ENCODE assay signal across 8 cellular contexts in genomic region chr16:88649195-88649923, GRCh38. TPM values are rescaled to one million over a fixed set of nuclear protein-coding genes. Genes with fewer than 3 reads are reported as not detected.
DNase-seq lines count a peak whose midpoint lies in the region; ATAC-seq and TF ChIP-seq lines count a peak whose summit lies in the region.

No MANE protein-coding gene starts in this region.

- H3K9me3 Mint-ChIP-seq in activated CD8-positive, alpha-beta T cell treated with anti-CD3 and anti-CD28 coated beads for 36 hours, result no peaks in the 10 kb centered on the region

- no peak overlapping the region for H3K4ac ChIP-seq in mesenchymal stem cell (ENCODE audit: low read depth in 1 of 2, low read length in 2 of 2)

- peak overlapping the region; percentile 85 for H3K27ac Mint-ChIP-seq in activated CD8-positive, alpha-beta T cell treated with anti-CD3 and anti-CD28 coated beads for 36 hours

- H3K27me3 Mint-ChIP-seq in activated CD8-positive, alpha-beta T cell treated with anti-CD3 and anti-CD28 coated beads for 36 hours, result no peaks in the 10 kb centered on the region

- H3K23ac ChIP-seq in mesenchymal stem cell (ENCODE audit: low read length in 2 of 2), result no peak overlapping the region

- H2AK5ac ChIP-seq in mesenchymal stem cell (ENCODE audit: low read length, severe bottlenecking), result no peak overlapping the region

- DNase-seq in AG09309 (ENCODE audit: low read depth) (no peak), H7 (no peak), mesenchymal stem cell (peak; percentile 17), GDM1 (lab: John Stamatoyannopoulos, UW) (no peak)
- no peak for DNase-seq in activated CD8-positive, alpha-beta T cell treated with anti-CD3 and anti-CD28 coated beads for 36 hours

- H2BK120ac ChIP-seq in mesenchymal stem cell (ENCODE audit: low read depth, low read length), result no peak overlapping the region

- H3K4me3 ChIP-seq in AG09309 (ENCODE audit: control insufficient read depth, low read depth, low read length), result peak overlapping the region; percentile 81; the same call in 1 of the 2 replicates
- H3K4me3 ChIP-seq in H7 (ENCODE audit: insufficient read depth, low read depth, low read length), result peak overlapping the region; percentile 90; the same call in 1 of the 2 replicates
- peak overlapping the region; percentile 82 to 89 for H3K4me3 ChIP-seq in mesenchymal stem cell (ENCODE audit: insufficient read depth in 1 of 2, low read depth in 1 of 2, low read length in 2 of 2)

- H3K79me1 ChIP-seq in mesenchymal stem cell (replicated peaks; ENCODE audit: low read length, poor library complexity, severe bottlenecking), result peaks cover 24% of the 10 kb centered on the region

- H3K27me3 ChIP-seq in H7 (ENCODE audit: control insufficient read depth, insufficient read depth, low read length) (no peaks in the 10 kb centered on the region), mesenchymal stem cell (ENCODE audit: control insufficient read depth in 1 of 2, insufficient read depth in 1 of 2, low read length in 2 of 2) (no peaks in the 10 kb centered on the region)

- no peak overlapping the region for H2AFZ ChIP-seq in mesenchymal stem cell (ENCODE audit: low read depth, low read length)

- H3K4me2 ChIP-seq in mesenchymal stem cell (ENCODE audit: low read length, poor library complexity, severe bottlenecking), result peak overlapping the region; percentile 60

- WGBS in mesenchymal stem cell, result 83% methylated on average over 19 of the region's 20 CpGs

- peak overlapping the region; percentile 30 for H3K27ac ChIP-seq in mesenchymal stem cell (ENCODE audit: low read length, poor library complexity, severe bottlenecking)

- peak overlapping the region; percentile 86 for H3K9ac ChIP-seq in mesenchymal stem cell (ENCODE audit: low read length)

- peak overlapping the region; percentile 87 for H3K4me3 Mint-ChIP-seq in activated CD8-positive, alpha-beta T cell treated with anti-CD3 and anti-CD28 coated beads for 36 hours

- ATAC-seq in activated CD8-positive, alpha-beta T cell treated with anti-CD3 and anti-CD28 coated beads for 36 hours, result no peak
- ATAC-seq in HG03039 (IDR thresholded peaks at IDR 0.05; ENCODE audit: unreplicated experiment), result no peak
- no peak for ATAC-seq in GM18858 (IDR thresholded peaks at IDR 0.05; ENCODE audit: unreplicated experiment)
- no peak for ATAC-seq in GM21360 (IDR thresholded peaks at IDR 0.05; ENCODE audit: unreplicated experiment)

- H2BK5ac ChIP-seq in mesenchymal stem cell (ENCODE audit: low read depth, low read length, poor library complexity, severe bottlenecking), result no peak overlapping the region

- intact Hi-C loops in activated CD8-positive, alpha-beta T cell treated with anti-CD3 and anti-CD28 coated beads for 36 hours (cut with micrococcal nuclease), result no loop called here

- H4K8ac ChIP-seq in mesenchymal stem cell (ENCODE audit: low read length), result no peak overlapping the region

- H2BK15ac ChIP-seq in mesenchymal stem cell (ENCODE audit: low read depth, poor library complexity, severe bottlenecking), result no peak overlapping the region

- CTCF ChIA-PET in activated CD8-positive, alpha-beta T cell treated with anti-CD3 and anti-CD28 coated beads for 36 hours (lab: Charles Lee), result no interaction called here

- H2BK12ac ChIP-seq in mesenchymal stem cell (ENCODE audit: low read length in 2 of 2), result no peak overlapping the region

- no peaks in the 10 kb centered on the region for H3K9me3 ChIP-seq in mesenchymal stem cell (ENCODE audit: control insufficient read depth, low read length)

- POLR2A ChIA-PET in activated CD8-positive, alpha-beta T cell treated with anti-CD3 and anti-CD28 coated beads for 36 hours (lab: Charles Lee), result interaction anchor here (1.3 to 5.5 kb wide), 5 partner anchors 8 to 30 kb away, joined by 3 to 28 read pairs (median 6); partner anchors contain the start of gene IL17C

- peaks cover 17% of the 10 kb centered on the region for H3K4me1 Mint-ChIP-seq in activated CD8-positive, alpha-beta T cell treated with anti-CD3 and anti-CD28 coated beads for 36 hours (ENCODE audit: low read depth)

- peaks cover 21% of the 10 kb centered on the region for H3K36me3 Mint-ChIP-seq in activated CD8-positive, alpha-beta T cell treated with anti-CD3 and anti-CD28 coated beads for 36 hours (ENCODE audit: low read depth)

- peak overlapping the region in 1 of 2 experiments; percentile 35 for H3K18ac ChIP-seq in mesenchymal stem cell (ENCODE audit: low read depth in 1 of 2, low read length in 2 of 2)

- H4K91ac ChIP-seq in mesenchymal stem cell (ENCODE audit: low read length), result no peak overlapping the region

- H3K14ac ChIP-seq in mesenchymal stem cell (ENCODE audit: low read length in 2 of 2), result no peak overlapping the region

- peaks cover 37% of the 10 kb centered on the region for H3K4me1 ChIP-seq in mesenchymal stem cell (ENCODE audit: control insufficient read depth, insufficient read depth, low read depth, low read length)

- H3K36me3 ChIP-seq in H7 (replicated peaks; ENCODE audit: control insufficient read depth, insufficient read depth, low read length) (no peaks in the 10 kb centered on the region; the same call in 1 of the 2 replicates), mesenchymal stem cell (ENCODE audit: control insufficient read depth in 1 of 2, insufficient read depth in 2 of 2, low read depth in 1 of 2, low read length in 2 of 2) (peaks cover 16 to 59% of the 10 kb centered on the region in 2 experiments)

- no peak for TF ChIP-seq CTCF in AG09309 (IDR thresholded peaks at IDR 0.05; ENCODE audit: control insufficient read depth, insufficient read depth, low read depth, low read length, missing control alignments)
- TF ChIP-seq CTCF in activated CD8-positive, alpha-beta T cell treated with anti-CD3 and anti-CD28 coated beads for 36 hours (IDR thresholded peaks at IDR 0.05), result no peak

RNA-seq across cellular contexts. Expression of gene CYBA, which starts 1.5 kb away (rescaled TPM):
- 199 and 215 TPM in 2 replicates for total RNA-seq in H7 (2014; rRNA removed; shearing (Covaris generic))
- total RNA-seq in activated CD8-positive, alpha-beta T cell treated with anti-CD3 and anti-CD28 coated beads for 36 hours, result 100 to 1,000 TPM; 230 to 236 TPM
- polyA plus RNA-seq in mesenchymal stem cell (2013, experiment 1 of 2), result 319 TPM
- 325 TPM for polyA plus RNA-seq in mesenchymal stem cell (2013, experiment 2 of 2)

RNA-seq across cellular contexts. Expression of gene IL17C, which starts 11.0 kb away (rescaled TPM):
- total RNA-seq in H7 (2014; rRNA removed; shearing (Covaris generic)), result 0.14 and 0.30 TPM in 2 replicates
- total RNA-seq in activated CD8-positive, alpha-beta T cell treated with anti-CD3 and anti-CD28 coated beads for 36 hours, result under 1 TPM in 1 of 2 experiments, not detected in 1; 0.31 TPM
- polyA plus RNA-seq in mesenchymal stem cell (2013, experiment 1 of 2), result 0.12 TPM
- polyA plus RNA-seq in mesenchymal stem cell (2013, experiment 2 of 2), result 0.11 TPM

RNA-seq across cellular contexts. Expression of gene MVD, which starts 13.5 kb away (rescaled TPM):
- 98.8 and 100 TPM in 2 replicates for total RNA-seq in H7 (2014; rRNA removed; shearing (Covaris generic))
- 10 to 100 TPM; 83.1 to 89.9 TPM for total RNA-seq in activated CD8-positive, alpha-beta T cell treated with anti-CD3 and anti-CD28 coated beads for 36 hours
- 120 TPM for polyA plus RNA-seq in mesenchymal stem cell (2013, experiment 1 of 2)
- polyA plus RNA-seq in mesenchymal stem cell (2013, experiment 2 of 2), result 109 TPM

RNA-seq across cellular contexts. Expression of gene SNAI3, which starts 36.9 kb away (rescaled TPM):
- 2.0 and 2.9 TPM in 2 replicates for total RNA-seq in H7 (2014; rRNA removed; shearing (Covaris generic))
- 1 to 10 TPM; 5.2 to 5.3 TPM for total RNA-seq in activated CD8-positive, alpha-beta T cell treated with anti-CD3 and anti-CD28 coated beads for 36 hours
- 0.06 TPM for polyA plus RNA-seq in mesenchymal stem cell (2013, experiment 1 of 2)
- 0.10 TPM for polyA plus RNA-seq in mesenchymal stem cell (2013, experiment 2 of 2)

RNA-seq across cellular contexts. Expression of gene RNF166, which starts 56.8 kb away (rescaled TPM):
- 44.6 and 45.3 TPM in 2 replicates for total RNA-seq in H7 (2014; rRNA removed; shearing (Covaris generic))
- 10 to 100 TPM; 80.7 to 82.4 TPM for total RNA-seq in activated CD8-positive, alpha-beta T cell treated with anti-CD3 and anti-CD28 coated beads for 36 hours
- 12.6 TPM for polyA plus RNA-seq in mesenchymal stem cell (2013, experiment 1 of 2)
- polyA plus RNA-seq in mesenchymal stem cell (2013, experiment 2 of 2), result 10.8 TPM
